Comparison of ENCODE assay signal across 10 cellular contexts in the genomic region with DNA sequence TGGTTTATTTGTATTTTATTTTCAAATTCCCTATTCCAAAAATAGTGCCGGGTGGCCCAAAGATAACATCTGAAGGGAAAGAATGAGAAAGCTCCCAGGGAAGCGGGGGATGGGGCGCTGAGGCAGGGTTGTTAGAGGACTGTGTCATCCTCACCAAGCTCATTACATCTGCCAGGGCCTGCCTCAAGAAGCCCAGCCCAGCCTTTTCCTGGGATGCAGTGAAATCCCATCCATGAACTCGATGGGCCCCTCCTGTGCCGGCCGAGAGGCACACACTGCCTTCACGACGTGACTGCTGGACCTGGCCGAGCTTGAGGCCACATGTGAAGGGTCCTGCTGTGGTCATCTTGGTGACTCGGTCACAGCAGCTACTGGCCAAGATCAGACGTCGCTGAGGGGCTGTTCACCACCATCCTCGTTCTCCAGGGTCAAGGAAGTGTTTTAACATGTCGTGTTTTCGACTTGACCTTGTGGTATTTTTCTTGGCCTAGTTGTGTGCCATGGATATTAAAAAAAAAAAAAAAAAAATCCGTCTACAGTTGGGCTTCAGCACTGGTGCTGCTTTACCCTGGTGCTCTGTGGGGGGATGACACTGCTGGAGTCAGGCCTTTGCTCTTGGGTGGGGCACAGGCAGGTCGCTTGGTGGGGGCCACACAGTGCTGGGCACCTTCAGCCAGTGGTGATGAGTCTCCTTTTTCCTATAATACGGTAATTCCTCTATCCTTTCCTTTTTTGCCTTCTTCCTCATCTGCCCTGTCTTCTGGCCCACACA. TPM values are rescaled to one million over a fixed set of nuclear protein-coding genes. Genes with fewer than 3 reads are reported as not detected.
DNase-seq lines count a peak whose midpoint lies in the region; ATAC-seq and TF ChIP-seq lines count a peak whose summit lies in the region.
"Had no signal": no experiment of that assay in that cellular context is flagged by ENCODE, and none has a peak within 500 bp of the region (broad histone marks: within the 10 kb centered on the region; RNA-seq: fewer than 3 reads in every experiment).

No MANE protein-coding gene starts in this region.

- peak overlapping the region; percentile 64 for H2BK120ac ChIP-seq in mesenchymal stem cell (ENCODE audit: low read depth, low read length)

- H3K9me3 Mint-ChIP-seq in natural killer cell, result no peaks in the 10 kb centered on the region
- no peaks in the 10 kb centered on the region for H3K9me3 Mint-ChIP-seq in natural killer cell treated with Interleukin-12 subunit alpha and Interleukin-12 subunit beta and Interleukin-15 and Interleukin-18, amount 100 ng/mL, for 72 hours
- no peaks in the 10 kb centered on the region for H3K9me3 Mint-ChIP-seq in activated CD8-positive, alpha-beta memory T cell treated with anti-CD3 and anti-CD28 coated beads, Interleukin-2, amount 10 ng/mL, durations not matched to agents 7 days and 5 days (ENCODE audit: low read depth)
- H3K9me3 Mint-ChIP-seq: activated naive CD8-positive, alpha-beta T cell treated with anti-CD3 and anti-CD28 coated beads, Interleukin-2, amount 10 ng/mL, durations not matched to agents 7 days and 5 days; T-cell had no signal

- peak overlapping the region; percentile 91 for H4K8ac ChIP-seq in mesenchymal stem cell (ENCODE audit: low read length)

- peak overlapping the region; percentile 6 to 17 for H3K27ac Mint-ChIP-seq in natural killer cell
- H3K27ac Mint-ChIP-seq in natural killer cell treated with Interleukin-12 subunit alpha and Interleukin-12 subunit beta and Interleukin-15 and Interleukin-18, amount 100 ng/mL, for 72 hours, result no peak overlapping the region
- no peak overlapping the region for H3K27ac Mint-ChIP-seq in activated CD8-positive, alpha-beta memory T cell treated with anti-CD3 and anti-CD28 coated beads, Interleukin-2, amount 10 ng/mL, durations not matched to agents 7 days and 5 days
- H3K27ac Mint-ChIP-seq: activated naive CD8-positive, alpha-beta T cell treated with anti-CD3 and anti-CD28 coated beads, Interleukin-2, amount 10 ng/mL, durations not matched to agents 7 days and 5 days; T-cell had no signal

- peak overlapping the region; percentile 84 for H2AK5ac ChIP-seq in mesenchymal stem cell (ENCODE audit: low read length, severe bottlenecking)

- peaks cover 15% of the 10 kb centered on the region for H3K79me1 ChIP-seq in mesenchymal stem cell (replicated peaks; ENCODE audit: low read length, poor library complexity, severe bottlenecking)

- H3K27ac ChIP-seq in mesenchymal stem cell (ENCODE audit: low read length, poor library complexity, severe bottlenecking), result peak overlapping the region; percentile 71
- peak overlapping the region; percentile 51 for H3K27ac ChIP-seq in vagina

- H3K36me3 Mint-ChIP-seq in natural killer cell, result peaks cover 11% of the 10 kb centered on the region
- peaks cover 12% of the 10 kb centered on the region for H3K36me3 Mint-ChIP-seq in natural killer cell treated with Interleukin-12 subunit alpha and Interleukin-12 subunit beta and Interleukin-15 and Interleukin-18, amount 100 ng/mL, for 72 hours
- H3K36me3 Mint-ChIP-seq in activated CD8-positive, alpha-beta memory T cell treated with anti-CD3 and anti-CD28 coated beads, Interleukin-2, amount 10 ng/mL, durations not matched to agents 7 days and 5 days, result peaks cover 17% of the 10 kb centered on the region

- H3K4me3 Mint-ChIP-seq in natural killer cell, result no peak overlapping the region
- H3K4me3 Mint-ChIP-seq in natural killer cell treated with Interleukin-12 subunit alpha and Interleukin-12 subunit beta and Interleukin-15 and Interleukin-18, amount 100 ng/mL, for 72 hours, result no peak overlapping the region
- H3K4me3 Mint-ChIP-seq in activated CD8-positive, alpha-beta memory T cell treated with anti-CD3 and anti-CD28 coated beads, Interleukin-2, amount 10 ng/mL, durations not matched to agents 7 days and 5 days, result no peak overlapping the region
- H3K4me3 Mint-ChIP-seq: activated naive CD8-positive, alpha-beta T cell treated with anti-CD3 and anti-CD28 coated beads, Interleukin-2, amount 10 ng/mL, durations not matched to agents 7 days and 5 days; T-cell had no signal

- H2BK15ac ChIP-seq in mesenchymal stem cell (ENCODE audit: low read depth, poor library complexity, severe bottlenecking), result no peak overlapping the region

- peak overlapping the region in 1 of 2 experiments; percentile 45 for H3K14ac ChIP-seq in mesenchymal stem cell (ENCODE audit: low read length in 2 of 2)

- no peak overlapping the region for H3K4me2 ChIP-seq in mesenchymal stem cell (ENCODE audit: low read length, poor library complexity, severe bottlenecking)

- no peak for TF ChIP-seq POLR2A in vagina (IDR thresholded peaks at IDR 0.05)

- peak overlapping the region; percentile 29 to 66 for H3K4ac ChIP-seq in mesenchymal stem cell (ENCODE audit: low read depth in 1 of 2, low read length in 2 of 2)

- peak overlapping the region; percentile 71 for H3K9ac ChIP-seq in mesenchymal stem cell (ENCODE audit: low read length)

- no peak overlapping the region for H3K4me3 ChIP-seq in mesenchymal stem cell (ENCODE audit: insufficient read depth in 1 of 2, low read depth in 1 of 2, low read length in 2 of 2)
- no peak overlapping the region for H3K4me3 ChIP-seq in vagina

- H3K9me3 ChIP-seq in mesenchymal stem cell (ENCODE audit: control insufficient read depth, low read length) (no peaks in the 10 kb centered on the region), vagina (no peaks in the 10 kb centered on the region)

- H3K27me3 ChIP-seq in mesenchymal stem cell (ENCODE audit: control insufficient read depth in 1 of 2, insufficient read depth in 1 of 2, low read length in 2 of 2) (no peaks in the 10 kb centered on the region), vagina (no peaks in the 10 kb centered on the region)

- no peak for ATAC-seq in natural killer cell
- no peak for ATAC-seq in natural killer cell treated with Interleukin-12 subunit alpha and Interleukin-12 subunit beta and Interleukin-15 and Interleukin-18, amount 100 ng/mL, for 72 hours
- no peak for ATAC-seq in activated CD8-positive, alpha-beta memory T cell treated with anti-CD3 and anti-CD28 coated beads, Interleukin-2, amount 10 ng/mL, durations not matched to agents 7 days and 5 days
- ATAC-seq: T-cell had no signal

- intact Hi-C loops in natural killer cell (cut with micrococcal nuclease), result no loop called here
- intact Hi-C loops in vagina (cut with DNase I), result no loop called here

- no peak overlapping the region for H2AFZ ChIP-seq in mesenchymal stem cell (ENCODE audit: low read depth, low read length)

- peak overlapping the region; percentile 49 to 59 for H2BK12ac ChIP-seq in mesenchymal stem cell (ENCODE audit: low read length in 2 of 2)

- no peaks in the 10 kb centered on the region for H3K27me3 Mint-ChIP-seq in natural killer cell (ENCODE audit: low read depth in 2 of 2)
- H3K27me3 Mint-ChIP-seq in natural killer cell treated with Interleukin-12 subunit alpha and Interleukin-12 subunit beta and Interleukin-15 and Interleukin-18, amount 100 ng/mL, for 72 hours, result no peaks in the 10 kb centered on the region
- no peaks in the 10 kb centered on the region for H3K27me3 Mint-ChIP-seq in activated CD8-positive, alpha-beta memory T cell treated with anti-CD3 and anti-CD28 coated beads, Interleukin-2, amount 10 ng/mL, durations not matched to agents 7 days and 5 days
- H3K27me3 Mint-ChIP-seq: activated naive CD8-positive, alpha-beta T cell treated with anti-CD3 and anti-CD28 coated beads, Interleukin-2, amount 10 ng/mL, durations not matched to agents 7 days and 5 days; T-cell had no signal

- no peak overlapping the region for H3K23ac ChIP-seq in mesenchymal stem cell (ENCODE audit: low read length in 2 of 2)

- TF ChIP-seq CTCF in natural killer cell (IDR thresholded peaks at IDR 0.05) (no peak), vagina (IDR thresholded peaks at IDR 0.05) (no peak)

- H2BK5ac ChIP-seq in mesenchymal stem cell (ENCODE audit: low read depth, low read length, poor library complexity, severe bottlenecking), result no peak overlapping the region

- no peak for DNase-seq in natural killer cell
- DNase-seq in natural killer cell treated with Interleukin-12 subunit alpha and Interleukin-12 subunit beta and Interleukin-15 and Interleukin-18, amount 100 ng/mL, for 72 hours (ENCODE audit: low spot score), result no peak
- peak; percentile 45 for DNase-seq in dermis blood vessel endothelial cell
- peak; percentile 79 for DNase-seq in mesenchymal stem cell
- no peak for DNase-seq in vagina (ENCODE audit: extremely low spot score in 2 of 2)
- DNase-seq in activated CD8-positive, alpha-beta memory T cell treated with anti-CD3 and anti-CD28 coated beads, Interleukin-2, amount 10 ng/mL, durations not matched to agents 7 days and 5 days, result no peak
- DNase-seq in NCI-H345 treated with DMSO at 0.1 percent for 48 hours (lab: John Stamatoyannopoulos, UW; ENCODE audit: unreplicated experiment), result no peak
- DNase-seq in NCI-H1417 treated with DMSO at 0.1 percent for 48 hours (lab: John Stamatoyannopoulos, UW), result no peak
- DNase-seq: activated naive CD8-positive, alpha-beta T cell treated with anti-CD3 and anti-CD28 coated beads, Interleukin-2, amount 10 ng/mL, durations not matched to agents 7 days and 5 days; T-cell had no signal

- H3K36me3 ChIP-seq in mesenchymal stem cell (ENCODE audit: control insufficient read depth in 1 of 2, insufficient read depth in 2 of 2, low read depth in 1 of 2, low read length in 2 of 2), result peaks cover 64 to 74% of the 10 kb centered on the region in 2 experiments
- peaks cover 0 to 53% of the 10 kb centered on the region in 2 donors for H3K36me3 ChIP-seq in vagina

- peak overlapping the region; percentile 73 to 76 for H3K18ac ChIP-seq in mesenchymal stem cell (ENCODE audit: low read depth in 1 of 2, low read length in 2 of 2)

- WGBS in mesenchymal stem cell, result 72% methylated on average over 17 of the region's 18 CpGs

- CTCF ChIA-PET in activated CD8-positive, alpha-beta memory T cell treated with anti-CD3 and anti-CD28 coated beads, Interleukin-2, amount 10 ng/mL, durations not matched to agents 7 days and 5 days (lab: Charles Lee), result interaction anchor here (0.9 to 2.5 kb wide), 3 partner anchors 19 to 206 kb away, joined by 3 to 8 read pairs (median 3); no protein-coding TSS in a partner anchor

- peaks cover 40% of the 10 kb centered on the region for H3K4me1 ChIP-seq in mesenchymal stem cell (ENCODE audit: control insufficient read depth, insufficient read depth, low read depth, low read length)
- peaks cover 82% of the 10 kb centered on the region for H3K4me1 ChIP-seq in vagina

- H3K4me1 Mint-ChIP-seq in natural killer cell, result peaks cover 29 to 30% of the 10 kb centered on the region in 2 donors
- H3K4me1 Mint-ChIP-seq in natural killer cell treated with Interleukin-12 subunit alpha and Interleukin-12 subunit beta and Interleukin-15 and Interleukin-18, amount 100 ng/mL, for 72 hours (ENCODE audit: low read depth in 2 of 2), result peaks cover 30 to 33% of the 10 kb centered on the region in 2 donors
- peaks cover 22% of the 10 kb centered on the region for H3K4me1 Mint-ChIP-seq in activated CD8-positive, alpha-beta memory T cell treated with anti-CD3 and anti-CD28 coated beads, Interleukin-2, amount 10 ng/mL, durations not matched to agents 7 days and 5 days

- H4K91ac ChIP-seq in mesenchymal stem cell (ENCODE audit: low read length), result peak overlapping the region; percentile 88

RNA-seq across cellular contexts. Expression of gene TIMM22, which starts 4.9 kb away (rescaled TPM):
- 10 to 100 TPM in 1 of 3 donors, 1 to 10 TPM in 2; 7.8 to 11.3 (median 8.9) TPM for total RNA-seq in natural killer cell
- 10 to 100 TPM; 12.7 to 19.8 TPM for total RNA-seq in natural killer cell treated with Interleukin-12 subunit alpha and Interleukin-12 subunit beta and Interleukin-15 and Interleukin-18, amount 100 ng/mL, for 72 hours
- total RNA-seq in dermis blood vessel endothelial cell, result 22.3 and 22.4 TPM in 2 replicates
- polyA plus RNA-seq in mesenchymal stem cell (2013, experiment 1 of 2), result 14.9 TPM
- 15.8 TPM for polyA plus RNA-seq in mesenchymal stem cell (2013, experiment 2 of 2)
- 8.8 TPM for total RNA-seq in vagina
- total RNA-seq in activated CD8-positive, alpha-beta memory T cell treated with anti-CD3 and anti-CD28 coated beads, Interleukin-2, amount 10 ng/mL, durations not matched to agents 7 days and 5 days, result 10 to 100 TPM in 1 of 2 experiments, 1 to 10 TPM in 1; 9.7 to 12.5 TPM

RNA-seq across cellular contexts. Expression of gene NXN, which starts 22.2 kb away (rescaled TPM):
- total RNA-seq in natural killer cell (under 1 TPM in 2 of 3 donors, not detected in 1; 0.14 to 0.55 TPM), dermis blood vessel endothelial cell (123 and 138 TPM in 2 replicates), vagina (51.6 TPM)
- under 1 TPM; 0.61 to 0.69 TPM for total RNA-seq in natural killer cell treated with Interleukin-12 subunit alpha and Interleukin-12 subunit beta and Interleukin-15 and Interleukin-18, amount 100 ng/mL, for 72 hours
- 83.3 TPM for polyA plus RNA-seq in mesenchymal stem cell (2013, experiment 1 of 2)
- 82.4 TPM for polyA plus RNA-seq in mesenchymal stem cell (2013, experiment 2 of 2)
- total RNA-seq in activated CD8-positive, alpha-beta memory T cell treated with anti-CD3 and anti-CD28 coated beads, Interleukin-2, amount 10 ng/mL, durations not matched to agents 7 days and 5 days, result under 1 TPM; 0.14 to 0.70 TPM

Comparison
In these comparisons a context has a peak if more than half of its experiments do, and no peak if none do; other contexts are left out.
1. H3K27ac Mint-ChIP-seq: peak in natural killer cell (2 of 2); none in natural killer cell treated with Interleukin-12 subunit alpha and Interleukin-12 subunit beta and Interleukin-15 and Interleukin-18, amount 100 ng/mL, for 72 hours (0 of 2) and activated CD8-positive, alpha-beta memory T cell treated with anti-CD3 and anti-CD28 coated beads, Interleukin-2, amount 10 ng/mL, durations not matched to agents 7 days and 5 days (single experiment).
2. DNase-seq: peak in dermis blood vessel endothelial cell (single experiment) and mesenchymal stem cell (single experiment); none in natural killer cell (single experiment), natural killer cell treated with Interleukin-12 subunit alpha and Interleukin-12 subunit beta and Interleukin-15 and Interleukin-18, amount 100 ng/mL, for 72 hours (single experiment), vagina (0 of 2), activated CD8-positive, alpha-beta memory T cell treated with anti-CD3 and anti-CD28 coated beads, Interleukin-2, amount 10 ng/mL, durations not matched to agents 7 days and 5 days (single experiment), NCI-H345 treated with DMSO at 0.1 percent for 48 hours (single experiment) and NCI-H1417 treated with DMSO at 0.1 percent for 48 hours (single experiment).
3. RNA of gene NXN, which starts 22.2 kb away (total RNA-seq): 123 to 138 TPM in dermis blood vessel endothelial cell and 51.6 TPM in vagina (single experiment); 0.14 to 0.70 TPM in activated CD8-positive, alpha-beta memory T cell treated with anti-CD3 and anti-CD28 coated beads, Interleukin-2, amount 10 ng/mL, durations not matched to agents 7 days and 5 days, 0.61 to 0.69 TPM in natural killer cell treated with Interleukin-12 subunit alpha and Interleukin-12 subunit beta and Interleukin-15 and Interleukin-18, amount 100 ng/mL, for 72 hours and 0.14 to 0.55 TPM in natural killer cell; every median in the first group is over 10 times any median in the second.